ENCODE assay signal across 8 cellular contexts in genomic region chr2:3576325-3576630, GRCh38. TPM values are rescaled to one million over a fixed set of nuclear protein-coding genes. Genes with fewer than 3 reads are reported as not detected.
A peak's percentile ranks its signal among the peaks of the same experiment; 100 is the strongest.
DNase-seq lines count a peak whose midpoint lies in the region; ATAC-seq, FAIRE-seq and TF ChIP-seq lines count a peak whose summit lies in the region.
"Not testable (repeated sequence)": the region's sequence is repeated elsewhere in the genome, so short reads cannot be mapped to it uniquely, and the experiment has no call there.

No MANE protein-coding gene starts in this region.

- not testable (repeated sequence) for H2BK15ac ChIP-seq in H9 (ENCODE audit: low read depth, low read length)

- H3K18ac ChIP-seq in H9 (ENCODE audit: insufficient read length, low read depth, low read length), result not testable (repeated sequence)

- H3K27me3 Mint-ChIP-seq in H9 (ENCODE audit: low read depth); activated naive CD4-positive, alpha-beta T cell treated with anti-CD3 and anti-CD28 coated beads, Interleukin-2, amount 10 ng/mL, durations not matched to agents 7 days and 5 days; naive B cell: not testable (repeated sequence)

- H3K23me2 ChIP-seq in H9 (ENCODE audit: insufficient read length, low read depth, low read length, poor library complexity, severe bottlenecking), result not testable (repeated sequence)

- H3K4me3 ChIP-seq in A673 (ENCODE audit: low read depth, low read length, poor library complexity, severe bottlenecking) (peak overlapping the region; percentile 68), RWPE2 (ENCODE audit: severe bottlenecking) (peak overlapping the region; percentile 56), duodenal mucosa (ENCODE audit: low read depth in 1 of 2, low read length in 2 of 2) (peak overlapping the region; percentile 89 to 95), hepatocyte (peak overlapping the region; percentile 47), small intestine (ENCODE audit: low read depth in 1 of 2, low read length in 2 of 2) (peak overlapping the region; percentile 68 to 83)

- not testable (repeated sequence) for ATAC-seq in RWPE2 (ENCODE audit: low read depth); naive B cell (ENCODE audit: low read depth in 2 of 2)

- H3K27me3 ChIP-seq in A673 (replicated peaks; ENCODE audit: insufficient read depth, low read depth, low read length, poor library complexity); H9 (ENCODE audit: insufficient read depth, low read length); RWPE2 (ENCODE audit: insufficient read depth, poor library complexity, severe bottlenecking); duodenal mucosa (ENCODE audit: control insufficient read depth in 1 of 2, insufficient read depth in 2 of 2, low read length in 2 of 2); hepatocyte; small intestine (ENCODE audit: control insufficient read depth in 2 of 2, insufficient read depth in 2 of 2, low read length in 2 of 2): not testable (repeated sequence)

- H4K5ac ChIP-seq in H9 (ENCODE audit: insufficient read length, low read depth, low read length), result not testable (repeated sequence)

- H2BK12ac ChIP-seq in H9 (ENCODE audit: insufficient read length, low read depth, low read length), result not testable (repeated sequence)

- not testable (repeated sequence) for FAIRE-seq in small intestine (lab: Jason Lieb, UNC)

- peaks cover 55% of the 10 kb centered on the region for H3K36me3 ChIP-seq in A673 (ENCODE audit: insufficient read depth, low read length, poor library complexity, severe bottlenecking)
- H3K36me3 ChIP-seq in RWPE2 (ENCODE audit: low read depth), result peaks cover 58% of the 10 kb centered on the region
- peaks cover 38 to 46% of the 10 kb centered on the region in 2 donors for H3K36me3 ChIP-seq in duodenal mucosa (ENCODE audit: control insufficient read depth in 1 of 2, insufficient read depth in 2 of 2, low read length in 2 of 2)
- H3K36me3 ChIP-seq in hepatocyte (replicated peaks; ENCODE audit: insufficient read depth, low read depth), result peaks cover 11% of the 10 kb centered on the region
- H3K36me3 ChIP-seq in small intestine (ENCODE audit: control insufficient read depth in 2 of 2, insufficient read depth in 2 of 2, low read length in 2 of 2), result peaks cover 8 to 27% of the 10 kb centered on the region in 2 donors

- not testable (repeated sequence) for H3K4ac ChIP-seq in H9 (ENCODE audit: low read depth, low read length)

- H3K27ac Mint-ChIP-seq in H9 (peak overlapping the region; percentile 96 to 98 (median 97)), naive B cell (peak overlapping the region; percentile 14 to 97 (median 90))
- peak overlapping the region; percentile 90 for H3K27ac Mint-ChIP-seq in activated naive CD4-positive, alpha-beta T cell treated with anti-CD3 and anti-CD28 coated beads, Interleukin-2, amount 10 ng/mL, durations not matched to agents 7 days and 5 days

- H3K79me2 ChIP-seq in H9 (ENCODE audit: insufficient read depth, low read length) (peaks cover 17% of the 10 kb centered on the region; the same call in 1 of the 2 replicates), hepatocyte (peaks cover 59% of the 10 kb centered on the region)

- not testable (repeated sequence) for TF ChIP-seq CTCF in A673 (conservative IDR thresholded peaks at IDR 0.05; ENCODE audit: low read depth, low read length); H9 (conservative IDR thresholded peaks at IDR 0.05); RWPE2 (IDR thresholded peaks at IDR 0.05; ENCODE audit: poor library complexity, severe bottlenecking); hepatocyte (IDR thresholded peaks at IDR 0.05; ENCODE audit: poor library complexity)

- H3K4me3 Mint-ChIP-seq in H9 (peak overlapping the region; percentile 98 to 99), naive B cell (peak overlapping the region; percentile 59 to 97 (median 92))
- H3K4me3 Mint-ChIP-seq in activated naive CD4-positive, alpha-beta T cell treated with anti-CD3 and anti-CD28 coated beads, Interleukin-2, amount 10 ng/mL, durations not matched to agents 7 days and 5 days, result peak overlapping the region; percentile 88

- not testable (repeated sequence) for H4K91ac ChIP-seq in H9 (ENCODE audit: insufficient read length, low read depth, low read length)

- H3K79me1 ChIP-seq in H9 (ENCODE audit: insufficient read depth, low read depth, low read length, poor library complexity, severe bottlenecking), result not testable (repeated sequence)

- POLR2A ChIA-PET in A673 (lab: Charles Lee; ENCODE audit: low non-redundant PET), result not testable (repeated sequence)

- not testable (repeated sequence) for H2BK120ac ChIP-seq in H9 (ENCODE audit: low read depth, low read length, poor library complexity, severe bottlenecking)

- H2AK5ac ChIP-seq in H9 (ENCODE audit: insufficient read length, low read length), result not testable (repeated sequence)

- not testable (repeated sequence) for H3K14ac ChIP-seq in H9 (ENCODE audit: insufficient read depth, low read length)

- H3K9me2 ChIP-seq in hepatocyte (replicated peaks; ENCODE audit: insufficient read depth), result not testable (repeated sequence)

- H3T11ph ChIP-seq in H9 (ENCODE audit: low read length), result not testable (repeated sequence)

- peak overlapping the region; percentile 93 for H3K27ac ChIP-seq in A673 (ENCODE audit: low read depth, low read length, poor library complexity, severe bottlenecking)
- not testable (repeated sequence) for H3K27ac ChIP-seq in H9 (ENCODE audit: insufficient read length, low read depth, low read length); duodenal mucosa (ENCODE audit: low read depth, low read length)
- peak overlapping the region; percentile 73 for H3K27ac ChIP-seq in RWPE2 (ENCODE audit: poor library complexity, severe bottlenecking)
- H3K27ac ChIP-seq in hepatocyte, result peak overlapping the region; percentile 96
- peak overlapping the region in 1 of 2 donors; percentile 90 for H3K27ac ChIP-seq in small intestine (ENCODE audit: low read depth in 1 of 2, low read length in 1 of 2)

- not testable (repeated sequence) for H3K56ac ChIP-seq in H9 (ENCODE audit: insufficient read length, low read depth, low read length)

- intact Hi-C loops in A673 (cut with micrococcal nuclease; ENCODE audit: unreplicated experiment), result not testable (repeated sequence)

- DNase-seq in A673 (ENCODE audit: low spot score); H9; RWPE2 (ENCODE audit: low spot score); activated naive CD4-positive, alpha-beta T cell treated with anti-CD3 and anti-CD28 coated beads, Interleukin-2, amount 10 ng/mL, durations not matched to agents 7 days and 5 days; hepatocyte (ENCODE audit: low spot score); naive B cell; small intestine: not testable (repeated sequence)

- H4K20me1 ChIP-seq in H9 (ENCODE audit: control insufficient read depth, insufficient read depth, insufficient read length), result not testable (repeated sequence)
- peaks cover 50% of the 10 kb centered on the region for H4K20me1 ChIP-seq in hepatocyte (ENCODE audit: insufficient read depth, poor library complexity, severe bottlenecking)

- CTCF ChIA-PET in A673 (lab: Charles Lee), result not testable (repeated sequence)
- CTCF ChIA-PET in activated naive CD4-positive, alpha-beta T cell treated with anti-CD3 and anti-CD28 coated beads, Interleukin-2, amount 10 ng/mL, durations not matched to agents 7 days and 5 days (lab: Charles Lee), result interaction anchor here (1.2 kb wide), 1 partner anchor 18 kb away, joined by 3 read pairs; the partner anchor contains the start of gene RNASEH1

- H3K4me1 Mint-ChIP-seq in H9 (peaks cover 25 to 33% of the 10 kb centered on the region in 2 experiments), naive B cell (peaks cover 36 to 51% (median 42%) of the 10 kb centered on the region in 3 donors)
- peaks cover 50% of the 10 kb centered on the region for H3K4me1 Mint-ChIP-seq in activated naive CD4-positive, alpha-beta T cell treated with anti-CD3 and anti-CD28 coated beads, Interleukin-2, amount 10 ng/mL, durations not matched to agents 7 days and 5 days

- H3K9me3 ChIP-seq in A673 (ENCODE audit: low read depth, low read length, poor library complexity, severe bottlenecking); H9 (ENCODE audit: control insufficient read depth, low read depth, low read length); RWPE2 (ENCODE audit: severe bottlenecking); duodenal mucosa (ENCODE audit: control insufficient read depth in 1 of 2, low read length in 2 of 2); hepatocyte (ENCODE audit: low read depth); small intestine (ENCODE audit: control insufficient read depth, low read depth): not testable (repeated sequence)

- no CpG with 5 or more reads among the region's 10 CpGs for WGBS in H9 (ENCODE audit: extremely low coverage, insufficient read length, low lambda C conversion rate)
- 64% methylated on average over 10 of the region's 10 CpGs for WGBS in hepatocyte (ENCODE audit: low lambda C conversion rate, missing lambda C conversion rate)
- 55 to 59% (median 58%) methylated on average over 10 of the region's 10 CpGs for WGBS in small intestine, 3 donors

- not testable (repeated sequence) for H3K23ac ChIP-seq in H9 (ENCODE audit: insufficient read length, low read depth, low read length)

- H2BK20ac ChIP-seq in H9 (ENCODE audit: low read depth, low read length, poor library complexity, severe bottlenecking), result not testable (repeated sequence)

- BruUV-seq in A673 (replicated peaks; lab: Mats Ljungman, UMichigan), result not testable (repeated sequence)

- not testable (repeated sequence) for H4K8ac ChIP-seq in H9 (replicated peaks; ENCODE audit: insufficient read length, low read depth, low read length)

- peak overlapping the region; percentile 70 for H3K4me2 ChIP-seq in H9 (ENCODE audit: insufficient read depth, insufficient read length, low read length)
- H3K4me2 ChIP-seq in hepatocyte, result peak overlapping the region; percentile 96

- H3K9me3 Mint-ChIP-seq in H9; activated naive CD4-positive, alpha-beta T cell treated with anti-CD3 and anti-CD28 coated beads, Interleukin-2, amount 10 ng/mL, durations not matched to agents 7 days and 5 days; naive B cell: not testable (repeated sequence)

- H3K4me1 ChIP-seq in A673 (ENCODE audit: insufficient read depth, low read length, poor library complexity, severe bottlenecking) (peaks cover 16% of the 10 kb centered on the region), RWPE2 (ENCODE audit: insufficient read depth, poor library complexity, severe bottlenecking) (peaks cover 23% of the 10 kb centered on the region), duodenal mucosa (ENCODE audit: control insufficient read depth in 1 of 2, insufficient read depth in 2 of 2, low read length in 2 of 2) (peaks cover 29 to 32% of the 10 kb centered on the region in 2 donors), hepatocyte (ENCODE audit: insufficient read depth) (peaks cover 31% of the 10 kb centered on the region), small intestine (ENCODE audit: control insufficient read depth in 2 of 2, insufficient read depth in 1 of 2, low read depth in 1 of 2, low read length in 1 of 2) (peaks cover 2 to 12% of the 10 kb centered on the region in 2 donors)
- not testable (repeated sequence) for H3K4me1 ChIP-seq in H9 (ENCODE audit: insufficient read depth, low read length)

- H3K36me3 Mint-ChIP-seq in H9 (ENCODE audit: insufficient read depth in 1 of 3, low read depth in 3 of 3), result peaks cover 48 to 59% (median 56%) of the 10 kb centered on the region in 3 experiments
- H3K36me3 Mint-ChIP-seq in activated naive CD4-positive, alpha-beta T cell treated with anti-CD3 and anti-CD28 coated beads, Interleukin-2, amount 10 ng/mL, durations not matched to agents 7 days and 5 days, result peaks cover 51% of the 10 kb centered on the region
- peaks cover 26 to 42% of the 10 kb centered on the region in 2 donors for H3K36me3 Mint-ChIP-seq in naive B cell

- H3K9ac ChIP-seq in H9 (ENCODE audit: extremely low read depth, insufficient read length, low read length) (peak overlapping the region; percentile 99), duodenal mucosa (ENCODE audit: low read depth in 1 of 2, low read length in 2 of 2) (peak overlapping the region; percentile 93 to 95)

- H2AFZ ChIP-seq in H9 (ENCODE audit: low read length); hepatocyte: not testable (repeated sequence)

- not testable (repeated sequence) for H2BK5ac ChIP-seq in H9 (ENCODE audit: insufficient read length, low read length)

RNA-seq across cellular contexts. Expression of gene RPS7, which starts 1.2 kb away (rescaled TPM):
- total RNA-seq in A673 (2021), result 1,383 and 1,475 TPM in 2 replicates
- total RNA-seq in H9 (2021), result 2,120 and 2,130 TPM in 2 replicates
- total RNA-seq in hepatocyte, result 3,340 and 3,712 TPM in 2 replicates
- polyA plus RNA-seq in hepatocyte, result 400 and 446 TPM in 2 replicates
- polyA plus RNA-seq in naive B cell (ENCODE audit: low read depth in 6 of 6), result 1,000 to 10,000 TPM in 4 of 6 donors, 100 to 1,000 TPM in 2; 612 to 1,284 (median 1,085) TPM
- polyA plus RNA-seq in small intestine, result 1,000 to 10,000 TPM; 1,641 to 2,574 (median 2,513) TPM

RNA-seq across cellular contexts. Expression of gene RNASEH1, which starts 18.1 kb away (rescaled TPM):
- 45.3 and 48.3 TPM in 2 replicates for total RNA-seq in A673 (2021)
- total RNA-seq in H9 (2021), result 40.4 and 42.0 TPM in 2 replicates
- 15.3 and 16.6 TPM in 2 replicates for total RNA-seq in hepatocyte
- polyA plus RNA-seq in hepatocyte, result 25.6 and 26.9 TPM in 2 replicates
- 10 to 100 TPM; 31.4 to 38.8 (median 36.2) TPM for polyA plus RNA-seq in naive B cell (ENCODE audit: low read depth in 6 of 6)
- polyA plus RNA-seq in small intestine, result 10 to 100 TPM in 1 of 3 donors, 1 to 10 TPM in 2; 5.1 to 16.4 (median 5.6) TPM

RNA-seq across cellular contexts. Expression of gene COLEC11, which starts 18.6 kb away (rescaled TPM):
- total RNA-seq in A673 (2021), result 0.63 and 0.77 TPM in 2 replicates
- total RNA-seq in H9 (2021), result 0.39 TPM in 1 of 2 replicates, not detected in the other
- 22.6 TPM in 2 replicates for total RNA-seq in hepatocyte
- polyA plus RNA-seq in hepatocyte, result 20.9 and 21.5 TPM in 2 replicates
- not detected for polyA plus RNA-seq in naive B cell (ENCODE audit: low read depth in 6 of 6)
- polyA plus RNA-seq in small intestine, result 1 to 10 TPM in 2 of 3 donors, not detected in 1; 2.2 to 4.1 TPM

RNA-seq across cellular contexts. Expression of gene ADI1, which starts 56.9 kb away (rescaled TPM):
- 52.4 and 68.3 TPM in 2 replicates for total RNA-seq in A673 (2021)
- 23.4 and 25.4 TPM in 2 replicates for total RNA-seq in H9 (2021)
- total RNA-seq in hepatocyte, result 97.7 and 106 TPM in 2 replicates
- 154 and 204 TPM in 2 replicates for polyA plus RNA-seq in hepatocyte
- 10 to 100 TPM; 32.3 to 87.8 (median 37.1) TPM for polyA plus RNA-seq in naive B cell (ENCODE audit: low read depth in 6 of 6)
- 100 to 1,000 TPM in 2 of 3 donors, 10 to 100 TPM in 1; 65.4 to 615 (median 326) TPM for polyA plus RNA-seq in small intestine

Comparison
In these comparisons a context has a peak if more than half of its experiments do, and no peak if none do; other contexts are left out.
1. RNA of gene COLEC11, which starts 18.6 kb away (total RNA-seq): 22.6 TPM in hepatocyte; 0.63 to 0.77 TPM in A673 and 0.39 TPM in H9; every median in the first group is over 10 times any median in the second.
2. Peak in every context shown above with its lines, with median percentiles within 50 percentile points of each other: H3K4me3 ChIP-seq, H3K27ac Mint-ChIP-seq and H3K4me3 Mint-ChIP-seq.